In genomic region chr20:56412949-56413348, GRCh38 we compare ENCODE assay signal across 10 cellular contexts. TPM values are rescaled to one million over a fixed set of nuclear protein-coding genes. Genes with fewer than 3 reads are reported as not detected.
DNase-seq lines count a peak whose midpoint lies in the region; ATAC-seq and TF ChIP-seq lines count a peak whose summit lies in the region.
"Had no signal": no experiment of that assay in that cellular context is flagged by ENCODE, and none has a peak within 500 bp of the region (broad histone marks: within the 10 kb centered on the region; RNA-seq: fewer than 3 reads in every experiment).

No MANE protein-coding gene starts in this region.

- H3K4me1 Mint-ChIP-seq in CD4-positive, alpha-beta memory T cell = peaks cover 40 to 75% (median 58%) of the 10 kb centered on the region in 4 donors
- H3K4me1 Mint-ChIP-seq in T-helper 17 cell = peaks cover 36% of the 10 kb centered on the region
- peaks cover 32 to 43% of the 10 kb centered on the region in 2 donors for H3K4me1 Mint-ChIP-seq in effector memory CD8-positive, alpha-beta T cell (ENCODE audit: low read depth in 2 of 2)

- CTCF ChIA-PET in CD4-positive, alpha-beta memory T cell (lab: Charles Lee; ENCODE audit: partially characterized antibody) = interaction anchor here (1.4 to 3.2 kb wide), 7 partner anchors 9 to 37 kb away, joined by 3 to 29 read pairs (median 6); no protein-coding TSS in a partner anchor

- no peaks in the 10 kb centered on the region for H3K27me3 Mint-ChIP-seq in CD4-positive, alpha-beta memory T cell
- no peaks in the 10 kb centered on the region for H3K27me3 Mint-ChIP-seq in T-helper 17 cell
- no peaks in the 10 kb centered on the region for H3K27me3 Mint-ChIP-seq in effector memory CD8-positive, alpha-beta T cell

- no peaks in the 10 kb centered on the region for H3K27me3 ChIP-seq in CD4-positive, alpha-beta memory T cell (ENCODE audit: insufficient read depth, low read length)
- no peaks in the 10 kb centered on the region for H3K27me3 ChIP-seq in sigmoid colon

- no peak for ATAC-seq in T-helper 17 cell
- no peak for ATAC-seq in effector memory CD8-positive, alpha-beta T cell (replicated peaks)

- H3K9me3 Mint-ChIP-seq in CD4-positive, alpha-beta memory T cell = no peaks in the 10 kb centered on the region
- no peaks in the 10 kb centered on the region for H3K9me3 Mint-ChIP-seq in effector memory CD8-positive, alpha-beta T cell

- no peak for TF ChIP-seq POLR2A in sigmoid colon (IDR thresholded peaks at IDR 0.05)

- H3K4me3 Mint-ChIP-seq in CD4-positive, alpha-beta memory T cell = peak overlapping the region; percentile 90 to 98 (median 94)
- peak overlapping the region; percentile 92 for H3K4me3 Mint-ChIP-seq in T-helper 17 cell
- H3K4me3 Mint-ChIP-seq in effector memory CD8-positive, alpha-beta T cell = peak overlapping the region; percentile 80 to 85

- peak overlapping the region; percentile 80 for H3K27ac ChIP-seq in CD4-positive, alpha-beta memory T cell (ENCODE audit: low read depth, low read length)
- H3K27ac ChIP-seq in sigmoid colon = peak overlapping the region in 3 of 4 donors; percentile 49 to 63 (median 55)

- H3K4me1 ChIP-seq in CD4-positive, alpha-beta memory T cell (ENCODE audit: insufficient read depth, low read length) = peaks cover 69% of the 10 kb centered on the region
- no peaks in the 10 kb centered on the region for H3K4me1 ChIP-seq in sigmoid colon

- H3K36me3 ChIP-seq in CD4-positive, alpha-beta memory T cell (ENCODE audit: insufficient read depth, low read length) = no peaks in the 10 kb centered on the region
- H3K36me3 ChIP-seq in sigmoid colon = peaks cover 0 to 12% (median under 1%) of the 10 kb centered on the region in 4 donors

- 91 to 98% methylated on average over 3 of the region's 3 CpGs for WGBS in sigmoid colon, 2 donors

- H3K4me3 ChIP-seq in CD4-positive, alpha-beta memory T cell (ENCODE audit: low read length in 2 of 2) = peak overlapping the region; percentile 24 to 67
- H3K4me3 ChIP-seq in sigmoid colon = peak overlapping the region in 2 of 4 donors; percentile 12 to 29

- TF ChIP-seq EP300 in sigmoid colon (IDR thresholded peaks at IDR 0.05) = no peak

- H3K36me3 Mint-ChIP-seq in CD4-positive, alpha-beta memory T cell = peaks cover 8 to 24% of the 10 kb centered on the region in 2 donors
- H3K36me3 Mint-ChIP-seq in T-helper 17 cell (ENCODE audit: low read depth) = peaks cover 6% of the 10 kb centered on the region
- H3K36me3 Mint-ChIP-seq in effector memory CD8-positive, alpha-beta T cell (ENCODE audit: insufficient read depth) = peaks cover 20% of the 10 kb centered on the region

- DNase-seq in CD4-positive, alpha-beta memory T cell = peak in 1 of 5 donors; percentile 24
- DNase-seq in T-helper 17 cell = no peak
- no peak for DNase-seq in effector memory CD8-positive, alpha-beta T cell
- DNase-seq in sigmoid colon = no peak
- DNase-seq in NCI-H526 (lab: John Stamatoyannopoulos, UW) = no peak
- no peak for DNase-seq in NCI-H345 treated with DMSO at 0.1 percent for 48 hours (lab: John Stamatoyannopoulos, UW; ENCODE audit: unreplicated experiment)
- no peak for DNase-seq in activated CD8-positive, alpha-beta memory T cell treated with anti-CD3 and anti-CD28 coated beads, Interleukin-2, amount 50 U/mL, for 4 hours
- DNase-seq: DMS 273 treated with DMSO at 0.1 percent for 48 hours, NCI-H2171 treated with DMSO at 0.1 percent for 48 hours had no signal

- intact Hi-C loops in CD4-positive, alpha-beta memory T cell (cut with micrococcal nuclease) = loop anchor here (1.0 to 10.0 kb wide), 4 partner anchors 21 to 982 kb away; partner anchors contain the start of genes AURKA, CSTF1, RBM38 and RTF2
- intact Hi-C loops in sigmoid colon (cut with DNase I) = no loop called here

- peak overlapping the region; percentile 94 to 99 (median 98) for H3K27ac Mint-ChIP-seq in CD4-positive, alpha-beta memory T cell
- peak overlapping the region; percentile 92 for H3K27ac Mint-ChIP-seq in T-helper 17 cell
- H3K27ac Mint-ChIP-seq in effector memory CD8-positive, alpha-beta T cell = peak overlapping the region; percentile 82 to 88

- H3K9me3 ChIP-seq in CD4-positive, alpha-beta memory T cell (ENCODE audit: control insufficient read depth in 1 of 2, low read length in 2 of 2) = no peaks in the 10 kb centered on the region
- no peaks in the 10 kb centered on the region for H3K9me3 ChIP-seq in T-helper 17 cell (ENCODE audit: control insufficient read depth, low read length, poor library complexity, severe bottlenecking)
- H3K9me3 ChIP-seq in sigmoid colon = no peaks in the 10 kb centered on the region

- POLR2A ChIA-PET in CD4-positive, alpha-beta memory T cell (lab: Charles Lee; ENCODE audit: partially characterized antibody) = interaction anchor here (0.6 to 4.9 kb wide), 12 partner anchors 8 to 81 kb away, joined by 3 to 58 read pairs (median 10); partner anchors contain the start of genes AURKA, CSTF1 and RTF2

- no peak for TF ChIP-seq CTCF in sigmoid colon (IDR thresholded peaks at IDR 0.05)

RNA-seq across cellular contexts. Expression of gene CASS4, which starts 0.9 kb away (rescaled TPM):
- total RNA-seq in CD4-positive, alpha-beta memory T cell = 10 to 100 TPM; 10.8 to 10.9 TPM
- 1 to 10 TPM; 3.3 to 4.9 TPM for polyA plus RNA-seq in CD4-positive, alpha-beta memory T cell
- total RNA-seq in T-helper 17 cell (10 to 100 TPM in 1 of 2 donors, 1 to 10 TPM in 1; 7.1 to 18.6 TPM), sigmoid colon (1 to 10 TPM; 1.2 to 2.9 (median 1.7) TPM)
- polyA plus RNA-seq in sigmoid colon = 1 to 10 TPM in 1 of 3 donors, under 1 TPM in 2; 0.46 to 2.7 (median 0.60) TPM
- total RNA-seq: bronchial epithelial cell had no signal

RNA-seq across cellular contexts. Expression of gene CSTF1, which starts 20.5 kb away (rescaled TPM):
- total RNA-seq in CD4-positive, alpha-beta memory T cell = 10 to 100 TPM; 50.1 to 55.3 TPM
- 10 to 100 TPM; 40.9 to 48.0 TPM for polyA plus RNA-seq in CD4-positive, alpha-beta memory T cell
- total RNA-seq in T-helper 17 cell (10 to 100 TPM; 21.8 to 23.7 TPM), sigmoid colon (10 to 100 TPM; 14.9 to 24.6 (median 19.5) TPM)
- polyA plus RNA-seq in sigmoid colon = 10 to 100 TPM in 1 of 3 donors, 1 to 10 TPM in 2; 7.2 to 14.4 (median 8.8) TPM

RNA-seq across cellular contexts. Expression of gene AURKA, which starts 20.9 kb away (rescaled TPM):
- 1 to 10 TPM; 1.3 to 1.7 TPM for total RNA-seq in CD4-positive, alpha-beta memory T cell
- 1 to 10 TPM in 1 of 2 donors, under 1 TPM in 1; 0.81 to 2.8 TPM for polyA plus RNA-seq in CD4-positive, alpha-beta memory T cell
- total RNA-seq in T-helper 17 cell (1 to 10 TPM in 1 of 2 donors, under 1 TPM in 1; 0.92 to 1.0 TPM), sigmoid colon (1 to 10 TPM; 1.2 to 3.0 (median 1.7) TPM)
- 10 to 100 TPM in 2 of 3 donors, 1 to 10 TPM in 1; 4.8 to 25.1 (median 22.2) TPM for polyA plus RNA-seq in sigmoid colon

RNA-seq across cellular contexts. Expression of gene FAM210B, which starts 54.2 kb away (rescaled TPM):
- 10 to 100 TPM; 28.7 to 32.0 TPM for total RNA-seq in CD4-positive, alpha-beta memory T cell
- 10 to 100 TPM; 38.7 to 38.8 TPM for polyA plus RNA-seq in CD4-positive, alpha-beta memory T cell
- total RNA-seq in T-helper 17 cell (10 to 100 TPM; 15.9 to 16.9 TPM), sigmoid colon (10 to 100 TPM; 41.9 to 52.2 (median 50.4) TPM)
- polyA plus RNA-seq in sigmoid colon = 10 to 100 TPM; 17.0 to 28.2 (median 21.5) TPM

RNA-seq across cellular contexts. Expression of gene RTF2, which starts 55.5 kb away (rescaled TPM):
- total RNA-seq in CD4-positive, alpha-beta memory T cell = 10 to 100 TPM; 66.0 to 67.0 TPM
- polyA plus RNA-seq in CD4-positive, alpha-beta memory T cell = 100 to 1,000 TPM; 123 to 129 TPM
- total RNA-seq in T-helper 17 cell (10 to 100 TPM; 62.3 to 62.6 TPM), sigmoid colon (10 to 100 TPM; 47.6 to 62.4 (median 57.1) TPM)
- polyA plus RNA-seq in sigmoid colon = 10 to 100 TPM; 71.5 to 84.6 (median 75.4) TPM
